ENCODE assay signal across 9 cellular contexts in the genomic region with DNA sequence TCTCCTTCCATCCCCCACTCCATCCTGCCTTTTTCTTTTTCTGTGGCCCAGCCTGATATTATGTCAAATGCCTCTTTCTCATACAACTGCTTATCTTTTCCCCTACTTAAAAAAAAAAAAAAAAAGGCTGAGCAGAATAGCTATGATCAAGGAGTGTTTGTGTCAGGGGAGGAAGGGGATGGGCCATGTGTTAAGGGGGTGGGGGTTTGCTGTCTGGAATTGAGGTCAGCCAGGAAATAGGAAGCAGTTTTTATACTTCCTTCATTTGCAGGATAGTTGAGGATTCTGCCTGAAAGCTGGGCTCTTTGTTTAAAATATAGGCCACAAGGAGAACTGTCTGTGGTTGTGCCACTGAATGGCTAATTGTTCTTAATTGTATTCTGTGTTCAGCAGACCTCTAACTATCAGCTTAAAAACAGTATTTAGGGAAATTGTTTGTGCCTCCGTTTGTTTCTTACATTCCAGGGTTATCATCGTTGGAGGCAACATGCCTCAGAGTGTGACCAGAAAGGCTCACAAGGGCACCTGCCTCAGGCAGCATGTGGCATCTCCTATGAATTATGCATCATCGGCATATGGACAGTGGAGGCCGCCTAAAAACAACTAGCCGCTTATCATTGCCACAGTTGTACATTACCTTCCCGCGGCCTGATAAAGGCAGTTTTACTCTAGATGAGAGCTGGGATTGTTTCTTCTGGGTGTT.
DNase-seq lines count a peak whose midpoint lies in the region; ATAC-seq and TF ChIP-seq lines count a peak whose summit lies in the region.
"Had no signal": no experiment of that assay in that cellular context is flagged by ENCODE, and none has a peak within 500 bp of the region (broad histone marks: within the 10 kb centered on the region; RNA-seq: fewer than 3 reads in every experiment).

No MANE protein-coding gene starts in this region.

- no peak overlapping the region for H3K9ac ChIP-seq in SK-N-MC (ENCODE audit: insufficient read length)

- no peaks in the 10 kb centered on the region for H3K4me1 Mint-ChIP-seq in activated CD4-positive, alpha-beta memory T cell treated with anti-CD3 and anti-CD28 coated beads for 36 hours (ENCODE audit: low read depth)
- peaks cover 0 to 2% (median under 1%) of the 10 kb centered on the region in 4 donors for H3K4me1 Mint-ChIP-seq in naive thymus-derived CD8-positive, alpha-beta T cell

- no peak overlapping the region for H3K4me3 Mint-ChIP-seq in activated CD4-positive, alpha-beta memory T cell treated with anti-CD3 and anti-CD28 coated beads for 36 hours
- H3K4me3 Mint-ChIP-seq in naive thymus-derived CD8-positive, alpha-beta T cell: no peak overlapping the region

- TF ChIP-seq EP300 in upper lobe of left lung (IDR thresholded peaks at IDR 0.05): no peak

- POLR2A ChIA-PET in activated CD4-positive, alpha-beta memory T cell treated with anti-CD3 and anti-CD28 coated beads for 36 hours (lab: Charles Lee): no interaction called here
- POLR2A ChIA-PET in GM10248 (lab: Yijun Ruan, JAX): no interaction called here
- POLR2A ChIA-PET in naive thymus-derived CD8-positive, alpha-beta T cell (lab: Charles Lee): no interaction called here

- H3K4me3 ChIP-seq in heart left ventricle (no peak overlapping the region), SK-N-MC (no peak overlapping the region), upper lobe of left lung (no peak overlapping the region)
- H3K4me3 ChIP-seq: sigmoid colon had no signal

- H3K36me3 Mint-ChIP-seq in activated CD4-positive, alpha-beta memory T cell treated with anti-CD3 and anti-CD28 coated beads for 36 hours: no peaks in the 10 kb centered on the region
- H3K36me3 Mint-ChIP-seq in naive thymus-derived CD8-positive, alpha-beta T cell: no peaks in the 10 kb centered on the region

- H3K4me1 ChIP-seq in heart left ventricle (peaks cover 0 to 63% (median 21%) of the 10 kb centered on the region in 12 donors), upper lobe of left lung (peaks cover 7 to 24% (median 15%) of the 10 kb centered on the region in 4 donors)
- H3K4me1 ChIP-seq: sigmoid colon had no signal

- no peak overlapping the region for H3K27ac Mint-ChIP-seq in activated CD4-positive, alpha-beta memory T cell treated with anti-CD3 and anti-CD28 coated beads for 36 hours
- H3K27ac Mint-ChIP-seq in naive thymus-derived CD8-positive, alpha-beta T cell: no peak overlapping the region

- H3K27me3 ChIP-seq in heart left ventricle: no peaks in the 10 kb centered on the region
- H3K27me3 ChIP-seq in upper lobe of left lung: no peaks in the 10 kb centered on the region
- H3K27me3 ChIP-seq: sigmoid colon had no signal

- peak overlapping the region in 9 of 12 donors; percentile 9 to 56 (median 32) for H3K27ac ChIP-seq in heart left ventricle
- peak overlapping the region; percentile 2; the same call in 1 of the 2 replicates for H3K27ac ChIP-seq in SK-N-MC
- peak overlapping the region in 3 of 4 donors; percentile 14 to 50 (median 42) for H3K27ac ChIP-seq in upper lobe of left lung

- CTCF ChIA-PET in activated CD4-positive, alpha-beta memory T cell treated with anti-CD3 and anti-CD28 coated beads for 36 hours (lab: Charles Lee): no interaction called here
- CTCF ChIA-PET in GM10248 (lab: Yijun Ruan, JAX): no interaction called here

- TF ChIP-seq POLR2A in heart left ventricle (IDR thresholded peaks at IDR 0.05): no peak
- TF ChIP-seq POLR2A in upper lobe of left lung (IDR thresholded peaks at IDR 0.05): no peak

- ATAC-seq in heart left ventricle: peak in 3 of 4 donors; percentile 39 to 84 (median 63)
- ATAC-seq in Right ventricle myocardium inferior: no peak
- ATAC-seq in upper lobe of left lung (ENCODE audit: low FRiP score in 2 of 2): peak in 1 of 2 donors; percentile 38
- no peak for ATAC-seq in naive thymus-derived CD8-positive, alpha-beta T cell

- H3K27me3 Mint-ChIP-seq in activated CD4-positive, alpha-beta memory T cell treated with anti-CD3 and anti-CD28 coated beads for 36 hours: no peaks in the 10 kb centered on the region
- H3K27me3 Mint-ChIP-seq in naive thymus-derived CD8-positive, alpha-beta T cell: peaks cover 0 to 3% (median 0%) of the 10 kb centered on the region in 5 donors

- intact Hi-C loops in heart left ventricle (cut with DNase I): loop anchor here in 2 of 10 donors (10.0 kb wide), 1 partner anchor 96 kb away; a partner anchor contains a TSS
- intact Hi-C loops in Right ventricle myocardium inferior (cut with DNase I): no loop called here
- intact Hi-C loops in activated CD4-positive, alpha-beta memory T cell treated with anti-CD3 and anti-CD28 coated beads for 36 hours (cut with micrococcal nuclease): no loop called here

- H3K36me3 ChIP-seq in heart left ventricle: no peaks in the 10 kb centered on the region
- no peaks in the 10 kb centered on the region for H3K36me3 ChIP-seq in SK-N-MC (ENCODE audit: insufficient read depth, low read length)
- H3K36me3 ChIP-seq in upper lobe of left lung: no peaks in the 10 kb centered on the region
- H3K36me3 ChIP-seq: sigmoid colon had no signal

- DNase-seq in heart left ventricle (peak in 1 of 5 donors; percentile 29), Right ventricle myocardium inferior (ENCODE audit: missing footprints) (no peak), SK-N-MC (ENCODE audit: low read depth, low spot score) (no peak), hippocampal formation (lab: John Stamatoyannopoulos, UW) (peak; percentile 47 to 64), upper lobe of left lung (no peak), GM10248 (ENCODE audit: extremely low spot score) (no peak)
- no peak for DNase-seq in activated CD4-positive, alpha-beta memory T cell treated with anti-CD3 and anti-CD28 coated beads for 36 hours
- no peak for DNase-seq in naive thymus-derived CD8-positive, alpha-beta T cell
- DNase-seq: sigmoid colon had no signal

- no peaks in the 10 kb centered on the region for H3K9me3 Mint-ChIP-seq in activated CD4-positive, alpha-beta memory T cell treated with anti-CD3 and anti-CD28 coated beads for 36 hours
- H3K9me3 Mint-ChIP-seq in naive thymus-derived CD8-positive, alpha-beta T cell: no peaks in the 10 kb centered on the region

- WGBS in heart left ventricle, 4 donors: 43 to 50% (median 48%) methylated on average over 7 of the region's 7 CpGs
- WGBS in upper lobe of left lung, 2 donors: 67 to 80% methylated on average over 7 of the region's 7 CpGs

- H3K9me3 ChIP-seq in heart left ventricle: peaks cover 0 to 4% (median 0%) of the 10 kb centered on the region in 12 donors
- no peaks in the 10 kb centered on the region for H3K9me3 ChIP-seq in SK-N-MC (ENCODE audit: low read depth, low read length)
- no peaks in the 10 kb centered on the region for H3K9me3 ChIP-seq in upper lobe of left lung
- H3K9me3 ChIP-seq: sigmoid colon had no signal

- TF ChIP-seq CTCF in heart left ventricle (IDR thresholded peaks at IDR 0.05) (no peak), upper lobe of left lung (IDR thresholded peaks at IDR 0.05) (no peak), GM10248 (IDR thresholded peaks at IDR 0.05; ENCODE audit: control extremely low read depth, extremely low read depth, low read depth, missing control alignments) (no peak)

Comparison
In these comparisons a context has a peak if more than half of its experiments do, and no peak if none do; other contexts are left out.
1. ATAC-seq: peak in heart left ventricle (3 of 4); none in Right ventricle myocardium inferior (single experiment) and naive thymus-derived CD8-positive, alpha-beta T cell (0 of 2).
2. DNase-seq: peak in hippocampal formation (2 of 2); none in Right ventricle myocardium inferior (single experiment), SK-N-MC (single experiment), upper lobe of left lung (0 of 2), activated CD4-positive, alpha-beta memory T cell treated with anti-CD3 and anti-CD28 coated beads for 36 hours (single experiment), GM10248 (single experiment) and naive thymus-derived CD8-positive, alpha-beta T cell (0 of 10).
3. Peak in every context shown above with its lines, with median percentiles within 50 percentile points of each other: H3K27ac ChIP-seq.